Comparison of ENCODE assay signal across 22 cellular contexts in the genomic region with DNA sequence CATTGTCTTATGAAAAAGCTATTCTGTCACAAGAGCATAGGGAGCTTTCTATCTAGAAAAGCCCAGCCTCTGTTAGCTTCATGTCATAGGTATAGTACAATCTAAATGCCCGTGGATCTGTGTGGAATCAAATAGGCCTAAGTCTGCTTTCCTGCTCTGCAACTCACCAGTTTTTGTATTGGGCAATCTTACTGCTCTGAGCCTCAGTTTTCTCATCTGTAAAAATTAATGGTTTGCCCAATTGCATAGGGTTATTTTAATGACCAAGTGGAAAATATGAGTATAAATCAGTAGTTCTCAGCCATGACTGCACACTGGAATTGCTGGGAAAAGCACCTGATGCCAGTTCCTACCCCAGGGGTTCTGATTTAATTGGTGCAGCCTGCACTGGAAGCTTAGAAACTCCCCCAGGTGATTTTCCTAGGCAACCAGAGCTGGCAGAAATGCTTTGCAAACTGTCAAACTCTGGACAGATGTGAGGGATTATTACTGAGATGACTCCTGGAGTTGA.
"Had no signal": no experiment of that assay in that cellular context is flagged by ENCODE, and none has a peak within 500 bp of the region (broad histone marks: within the 10 kb centered on the region; RNA-seq: fewer than 3 reads in every experiment).

No MANE protein-coding gene starts in this region.

- ATAC-seq: left ventricle myocardium superior; lower lobe of right lung; mucosa of descending colon; natural killer cell treated with Interleukin-12 subunit alpha and Interleukin-12 subunit beta and Interleukin-15 and Interleukin-18, amount 100 ng/mL, for 72 hours; psoas muscle; right cardiac atrium; stimulated activated effector memory CD8-positive, alpha-beta T cell treated with anti-CD3 and anti-CD28 coated beads, Interleukin-12 subunit alpha, Interleukin-12 subunit beta, amount 100 ng/mL, for 72 hours had no signal

- H3K27ac ChIP-seq: dorsolateral prefrontal cortex, lower lobe of right lung, ovary, psoas muscle, sigmoid colon, stomach, thyroid gland, vagina had no signal

- DNase-seq: dorsolateral prefrontal cortex; effector CD4-positive, alpha-beta T cell; hypothalamus; left ventricle myocardium superior; lower lobe of right lung; mucosa of descending colon; naive B cell; occipital lobe; ovary; posterior cingulate gyrus; psoas muscle; right cardiac atrium; sigmoid colon; stimulated activated CD4-positive, alpha-beta T cell treated with anti-CD3 and anti-CD28 coated beads, Interleukin-2, amount 100 ng/mL, for 24 hours; stimulated activated CD4-positive, alpha-beta T cell treated with anti-CD3 and anti-CD28 coated beads, Interleukin-4, amount 100 ng/mL, for 24 hours; stimulated activated naive CD4-positive, alpha-beta T cell treated with Interleukin-2 at 50 U/mL for 16 hours; stomach; thyroid gland had no signal

- H3K9me3 ChIP-seq: lower lobe of right lung, mucosa of descending colon, ovary, psoas muscle, sigmoid colon, stomach, thyroid gland, vagina had no signal

- H3K27me3 ChIP-seq: dorsolateral prefrontal cortex, ovary, sigmoid colon, stomach, thyroid gland, vagina had no signal

- H3K4me3 ChIP-seq: dorsolateral prefrontal cortex, lower lobe of right lung, mucosa of descending colon, ovary, psoas muscle, sigmoid colon, stomach, thyroid gland, vagina had no signal

- H3K36me3 ChIP-seq: lower lobe of right lung, ovary, sigmoid colon, stomach, thyroid gland, vagina had no signal

- H3K9me3 Mint-ChIP-seq: mesothelial cell of epicardium had no signal

- H3K27ac Mint-ChIP-seq: mesothelial cell of epicardium; naive B cell; natural killer cell treated with Interleukin-12 subunit alpha and Interleukin-12 subunit beta and Interleukin-15 and Interleukin-18, amount 100 ng/mL, for 72 hours; stimulated activated effector memory CD8-positive, alpha-beta T cell treated with anti-CD3 and anti-CD28 coated beads, Interleukin-12 subunit alpha, Interleukin-12 subunit beta, amount 100 ng/mL, for 72 hours had no signal

- H3K4me1 ChIP-seq: lower lobe of right lung, sigmoid colon, stomach, vagina had no signal

- H3K4me1 Mint-ChIP-seq: naive B cell; stimulated activated effector memory CD8-positive, alpha-beta T cell treated with anti-CD3 and anti-CD28 coated beads, Interleukin-12 subunit alpha, Interleukin-12 subunit beta, amount 100 ng/mL, for 72 hours had no signal

- H3K36me3 Mint-ChIP-seq: mesothelial cell of epicardium; naive B cell; natural killer cell treated with Interleukin-12 subunit alpha and Interleukin-12 subunit beta and Interleukin-15 and Interleukin-18, amount 100 ng/mL, for 72 hours; stimulated activated effector memory CD8-positive, alpha-beta T cell treated with anti-CD3 and anti-CD28 coated beads, Interleukin-12 subunit alpha, Interleukin-12 subunit beta, amount 100 ng/mL, for 72 hours had no signal

- H3K4me3 Mint-ChIP-seq: mesothelial cell of epicardium; naive B cell; natural killer cell treated with Interleukin-12 subunit alpha and Interleukin-12 subunit beta and Interleukin-15 and Interleukin-18, amount 100 ng/mL, for 72 hours; stimulated activated effector memory CD8-positive, alpha-beta T cell treated with anti-CD3 and anti-CD28 coated beads, Interleukin-12 subunit alpha, Interleukin-12 subunit beta, amount 100 ng/mL, for 72 hours had no signal
